16 cellular contexts compared by ENCODE assay signal in the genomic region with DNA sequence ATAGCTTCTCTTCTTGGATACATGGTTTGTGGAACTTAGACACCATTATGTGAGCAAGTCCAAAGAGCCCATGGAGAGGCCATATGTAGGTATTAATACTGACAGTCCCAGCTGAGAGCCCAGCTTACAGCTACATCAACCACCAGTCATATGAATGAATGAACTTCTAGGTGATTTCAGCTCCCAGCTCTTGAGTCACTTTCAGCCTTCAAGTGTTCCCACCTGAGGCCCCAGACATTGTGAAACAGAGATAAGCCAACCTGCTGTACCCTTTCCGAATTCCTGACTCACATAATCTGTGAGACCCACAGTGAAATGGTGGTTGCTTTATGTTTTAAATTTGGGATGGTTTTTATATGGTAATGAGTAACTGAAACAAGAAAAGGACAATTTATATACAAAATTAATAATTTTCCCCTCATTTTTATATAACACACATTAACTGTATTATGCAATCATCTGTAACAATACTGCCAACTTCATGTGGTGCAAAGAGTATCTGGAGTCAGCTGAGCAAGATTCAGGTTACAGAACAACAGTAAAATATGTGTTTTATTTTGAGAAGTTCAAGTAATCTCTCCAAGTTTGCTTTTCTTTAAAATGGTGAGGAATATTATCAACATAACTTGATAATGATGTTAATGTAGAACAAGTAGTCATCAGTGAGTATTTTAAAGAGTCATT.
"Had no signal": no experiment of that assay in that cellular context is flagged by ENCODE, and none has a peak within 500 bp of the region (broad histone marks: within the 10 kb centered on the region; RNA-seq: fewer than 3 reads in every experiment).

No MANE protein-coding gene starts in this region.

- H3K4me1 ChIP-seq: esophagus squamous epithelium, gastrocnemius medialis, heart left ventricle, transverse colon had no signal

- H3K27ac Mint-ChIP-seq: naive thymus-derived CD4-positive, alpha-beta T cell; stimulated activated memory B cell treated with anti-CD40 and anti-IgM and Interleukin-4, amounts not matched to agents 10 μg/mL and 1 μg/mL and 100 μg/mL, for 72 hours had no signal

- H3K9me3 Mint-ChIP-seq: central memory CD8-positive, alpha-beta T cell; stimulated activated memory B cell treated with anti-CD40 and anti-IgM and Interleukin-4, amounts not matched to agents 10 μg/mL and 1 μg/mL and 100 μg/mL, for 72 hours had no signal

- H3K27ac ChIP-seq: esophagus squamous epithelium, gastrocnemius medialis, heart left ventricle, ovary, transverse colon had no signal

- H3K27me3 ChIP-seq: esophagus squamous epithelium, gastrocnemius medialis, heart left ventricle, ovary, transverse colon had no signal

- H3K36me3 Mint-ChIP-seq: naive thymus-derived CD4-positive, alpha-beta T cell; stimulated activated memory B cell treated with anti-CD40 and anti-IgM and Interleukin-4, amounts not matched to agents 10 μg/mL and 1 μg/mL and 100 μg/mL, for 72 hours had no signal

- H3K4me3 Mint-ChIP-seq: central memory CD8-positive, alpha-beta T cell; naive thymus-derived CD4-positive, alpha-beta T cell; stimulated activated memory B cell treated with anti-CD40 and anti-IgM and Interleukin-4, amounts not matched to agents 10 μg/mL and 1 μg/mL and 100 μg/mL, for 72 hours had no signal

- H3K4me3 ChIP-seq: esophagus squamous epithelium, gastrocnemius medialis, heart left ventricle, mucosa of descending colon, ovary, transverse colon had no signal

- DNase-seq: activated effector memory CD4-positive, alpha-beta T cell treated with Interleukin-2 at 50 U/mL for 16 hours; activated naive CD4-positive, alpha-beta T cell treated with anti-CD3 and anti-CD28 coated beads, Interleukin-2, amount 50 U/mL, for 16 hours; amniotic stem cell; cortex of kidney; effector CD8-positive, alpha-beta T cell; esophagus squamous epithelium; gastrocnemius medialis; heart left ventricle; left cardiac atrium; mammary epithelial cell; mucosa of descending colon; naive thymus-derived CD4-positive, alpha-beta T cell; ovary; transverse colon had no signal

- H3K36me3 ChIP-seq: esophagus squamous epithelium, gastrocnemius medialis, heart left ventricle, ovary, transverse colon had no signal

- H3K9me3 ChIP-seq: esophagus squamous epithelium, gastrocnemius medialis, mucosa of descending colon, ovary, transverse colon had no signal

- H3K4me1 Mint-ChIP-seq: central memory CD8-positive, alpha-beta T cell; naive thymus-derived CD4-positive, alpha-beta T cell; stimulated activated memory B cell treated with anti-CD40 and anti-IgM and Interleukin-4, amounts not matched to agents 10 μg/mL and 1 μg/mL and 100 μg/mL, for 72 hours had no signal
